8 cellular contexts compared by ENCODE assay signal in the genomic region with DNA sequence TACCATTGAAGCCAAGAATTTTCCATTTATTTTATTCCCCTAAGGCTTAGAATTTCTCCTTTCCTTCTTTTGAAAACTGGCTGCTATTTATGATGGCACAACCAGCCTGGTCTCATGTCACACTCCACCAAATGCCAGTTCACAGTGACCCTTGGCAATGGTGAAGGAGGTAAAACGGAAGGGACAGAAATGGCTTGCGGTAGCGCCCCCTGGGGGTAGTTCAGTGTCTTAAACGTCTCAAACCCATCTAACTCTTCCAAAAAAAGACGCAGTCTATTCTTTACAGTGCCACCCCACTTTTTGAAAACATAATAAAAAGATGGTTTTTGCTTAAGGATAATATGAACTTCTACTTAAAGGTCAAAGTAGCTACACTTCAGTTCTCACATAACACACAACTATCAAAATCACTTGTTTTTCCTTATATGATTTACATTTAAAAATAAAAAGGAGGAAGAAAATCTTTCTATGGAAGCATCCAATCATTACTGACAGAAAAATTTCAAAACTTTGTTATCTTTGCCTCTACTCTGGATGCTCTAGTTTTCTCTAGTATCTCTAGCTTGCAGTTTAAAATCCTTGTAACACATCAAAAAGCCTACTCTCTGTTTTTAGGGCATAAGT. TPM values are rescaled to one million over a fixed set of nuclear protein-coding genes. Genes with fewer than 3 reads are reported as not detected.
DNase-seq lines count a peak whose midpoint lies in the region; ATAC-seq and TF ChIP-seq lines count a peak whose summit lies in the region.

No MANE protein-coding gene starts in this region.

- H3K4me2 ChIP-seq in GM23338, result no peak overlapping the region

- TF ChIP-seq CTCF in CD4-positive, alpha-beta T cell (IDR thresholded peaks at IDR 0.05), result peak; percentile 73
- TF ChIP-seq CTCF in GM23338 (conservative IDR thresholded peaks at IDR 0.05; ENCODE audit: low read depth in 2 of 2), result peak; percentile 81 to 90

- 0 out of 2 replicates have a peak, but pooled peaks cover 3% of the 10 kb centered on the region for H3F3A ChIP-seq in GM23338 (replicated peaks; ENCODE audit: low read depth)

- H3K79me2 ChIP-seq in GM23338 (replicated peaks; ENCODE audit: insufficient read depth), result peaks cover 44% of the 10 kb centered on the region

- peaks cover 65% of the 10 kb centered on the region for H3K36me3 Mint-ChIP-seq in CD4-positive, alpha-beta T cell (ENCODE audit: low read depth)
- peaks cover 31% of the 10 kb centered on the region for H3K36me3 Mint-ChIP-seq in GM23338 (ENCODE audit: low read depth)

- no peak overlapping the region for H3K27ac ChIP-seq in CD4-positive, alpha-beta T cell (ENCODE audit: low read depth, low read length)
- no peak overlapping the region for H3K27ac ChIP-seq in GM23338 (ENCODE audit: low read depth)

- CTCF ChIA-PET in CD4-positive, alpha-beta T cell (lab: Charles Lee), result interaction anchor here (0.7 to 1.5 kb wide), 5 partner anchors 11 to 97 kb away, joined by 3 to 9 read pairs (median 3); no protein-coding TSS in a partner anchor

- H3K36me3 ChIP-seq in GM23338 (ENCODE audit: insufficient read depth), result peaks cover 3% of the 10 kb centered on the region; the same call in 1 of the 2 replicates

- H4K20me1 ChIP-seq in GM23338 (replicated peaks; ENCODE audit: insufficient read depth), result peaks cover 11% of the 10 kb centered on the region

- H3K9me3 ChIP-seq in CD4-positive, alpha-beta T cell (ENCODE audit: control insufficient read depth, low read length), result no peaks in the 10 kb centered on the region

- H3K27ac Mint-ChIP-seq in CD4-positive, alpha-beta T cell, result peak overlapping the region; percentile 65
- no peak overlapping the region for H3K27ac Mint-ChIP-seq in GM23338

- no peak overlapping the region for H3K4me3 Mint-ChIP-seq in CD4-positive, alpha-beta T cell
- H3K4me3 Mint-ChIP-seq in GM23338, result no peak overlapping the region

- intact Hi-C loops in CD4-positive, alpha-beta T cell (cut with DNase I, micrococcal nuclease), result loop anchor here in 1 of 2 experiments (5.0 kb wide), 1 partner anchor 58 kb away; no protein-coding TSS in a partner anchor

- DNase-seq in CD4-positive, alpha-beta T cell, result peak; percentile 25 to 56 (median 38)
- peak; percentile 87 for DNase-seq in GM23338 (ENCODE audit: low spot score)
- DNase-seq in OCI-M1 (lab: John Stamatoyannopoulos, UW), result peak; percentile 70
- peak; percentile 86 for DNase-seq in activated effector memory CD4-positive, alpha-beta T cell treated with anti-CD3 and anti-CD28 coated beads, Interleukin-2, amount 50 U/mL, for 16 hours
- DNase-seq in hepatic stellate cell (ENCODE audit: low spot score), result peak; percentile 20
- peak; percentile 11 to 26 (median 11) for DNase-seq in stimulated activated CD4-positive, alpha-beta T cell treated with anti-CD3 and anti-CD28 coated beads, TNF-alpha, amount 100 ng/mL, for 4 hours (ENCODE audit: low read depth in 3 of 3)

- H3K27me3 Mint-ChIP-seq in CD4-positive, alpha-beta T cell, result no peaks in the 10 kb centered on the region
- H3K27me3 Mint-ChIP-seq in GM23338 (ENCODE audit: insufficient read depth, low read depth, poor library complexity), result peaks cover 2% of the 10 kb centered on the region

- POLR2A ChIA-PET in CD4-positive, alpha-beta T cell (lab: Charles Lee), result interaction anchor here (0.7 to 0.9 kb wide), 2 partner anchors 11 to 73 kb away, joined by 3 read pairs; no protein-coding TSS in a partner anchor

- ATAC-seq in CD4-positive, alpha-beta T cell (ENCODE audit: poor library complexity), result peak; percentile 49
- ATAC-seq in GM23338 (peak; percentile 74), HG03565 (IDR thresholded peaks at IDR 0.05; ENCODE audit: unreplicated experiment) (no peak), HG02938 (IDR thresholded peaks at IDR 0.05; ENCODE audit: unreplicated experiment) (no peak)

- peaks cover 54% of the 10 kb centered on the region for H3K4me1 Mint-ChIP-seq in CD4-positive, alpha-beta T cell (ENCODE audit: low read depth)
- peaks cover 4% of the 10 kb centered on the region for H3K4me1 Mint-ChIP-seq in GM23338

- no peaks in the 10 kb centered on the region for H3K9me2 ChIP-seq in GM23338 (ENCODE audit: insufficient read depth)

- no peaks in the 10 kb centered on the region for H3K9me3 Mint-ChIP-seq in CD4-positive, alpha-beta T cell
- no peaks in the 10 kb centered on the region; the same call in 2 of the 3 replicates for H3K9me3 Mint-ChIP-seq in GM23338

- no peak overlapping the region for H2AFZ ChIP-seq in GM23338

- H3K27me3 ChIP-seq in CD4-positive, alpha-beta T cell (ENCODE audit: control insufficient read depth, insufficient read depth, low read length), result no peaks in the 10 kb centered on the region
- no peaks in the 10 kb centered on the region for H3K27me3 ChIP-seq in GM23338 (ENCODE audit: insufficient read depth)

- H3K4me1 ChIP-seq in GM23338 (ENCODE audit: insufficient read depth), result no peaks in the 10 kb centered on the region

- no peak overlapping the region for H3K4me3 ChIP-seq in GM23338

TF ChIP-seq in GM23338, 12 proteins besides CTCF, POLR2A, EP300 and RAD21 (continues in another document):
- TF ChIP-seq, protein P1, sequence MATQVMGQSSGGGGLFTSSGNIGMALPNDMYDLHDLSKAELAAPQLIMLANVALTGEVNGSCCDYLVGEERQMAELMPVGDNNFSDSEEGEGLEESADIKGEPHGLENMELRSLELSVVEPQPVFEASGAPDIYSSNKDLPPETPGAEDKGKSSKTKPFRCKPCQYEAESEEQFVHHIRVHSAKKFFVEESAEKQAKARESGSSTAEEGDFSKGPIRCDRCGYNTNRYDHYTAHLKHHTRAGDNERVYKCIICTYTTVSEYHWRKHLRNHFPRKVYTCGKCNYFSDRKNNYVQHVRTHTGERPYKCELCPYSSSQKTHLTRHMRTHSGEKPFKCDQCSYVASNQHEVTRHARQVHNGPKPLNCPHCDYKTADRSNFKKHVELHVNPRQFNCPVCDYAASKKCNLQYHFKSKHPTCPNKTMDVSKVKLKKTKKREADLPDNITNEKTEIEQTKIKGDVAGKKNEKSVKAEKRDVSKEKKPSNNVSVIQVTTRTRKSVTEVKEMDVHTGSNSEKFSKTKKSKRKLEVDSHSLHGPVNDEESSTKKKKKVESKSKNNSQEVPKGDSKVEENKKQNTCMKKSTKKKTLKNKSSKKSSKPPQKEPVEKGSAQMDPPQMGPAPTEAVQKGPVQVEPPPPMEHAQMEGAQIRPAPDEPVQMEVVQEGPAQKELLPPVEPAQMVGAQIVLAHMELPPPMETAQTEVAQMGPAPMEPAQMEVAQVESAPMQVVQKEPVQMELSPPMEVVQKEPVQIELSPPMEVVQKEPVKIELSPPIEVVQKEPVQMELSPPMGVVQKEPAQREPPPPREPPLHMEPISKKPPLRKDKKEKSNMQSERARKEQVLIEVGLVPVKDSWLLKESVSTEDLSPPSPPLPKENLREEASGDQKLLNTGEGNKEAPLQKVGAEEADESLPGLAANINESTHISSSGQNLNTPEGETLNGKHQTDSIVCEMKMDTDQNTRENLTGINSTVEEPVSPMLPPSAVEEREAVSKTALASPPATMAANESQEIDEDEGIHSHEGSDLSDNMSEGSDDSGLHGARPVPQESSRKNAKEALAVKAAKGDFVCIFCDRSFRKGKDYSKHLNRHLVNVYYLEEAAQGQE (IDR thresholded peaks at IDR 0.05; ENCODE audit: unreplicated experiment), result no peak
- TF ChIP-seq, protein P2, sequence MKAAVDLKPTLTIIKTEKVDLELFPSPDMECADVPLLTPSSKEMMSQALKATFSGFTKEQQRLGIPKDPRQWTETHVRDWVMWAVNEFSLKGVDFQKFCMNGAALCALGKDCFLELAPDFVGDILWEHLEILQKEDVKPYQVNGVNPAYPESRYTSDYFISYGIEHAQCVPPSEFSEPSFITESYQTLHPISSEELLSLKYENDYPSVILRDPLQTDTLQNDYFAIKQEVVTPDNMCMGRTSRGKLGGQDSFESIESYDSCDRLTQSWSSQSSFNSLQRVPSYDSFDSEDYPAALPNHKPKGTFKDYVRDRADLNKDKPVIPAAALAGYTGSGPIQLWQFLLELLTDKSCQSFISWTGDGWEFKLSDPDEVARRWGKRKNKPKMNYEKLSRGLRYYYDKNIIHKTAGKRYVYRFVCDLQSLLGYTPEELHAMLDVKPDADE (IDR thresholded peaks at IDR 0.05), result no peak
- no peak for TF ChIP-seq ZNF114 (CRISPR knock-in tag; IDR thresholded peaks at IDR 0.05)
- no peak for TF ChIP-seq CREB1 (CRISPR knock-in tag; IDR thresholded peaks at IDR 0.05; ENCODE audit: low read depth)
- no peak for TF ChIP-seq POLR2AphosphoS5 (IDR thresholded peaks at IDR 0.05; ENCODE audit: low read depth)
- no peak for TF ChIP-seq ZNF331 (CRISPR knock-in tag; IDR thresholded peaks at IDR 0.05; ENCODE audit: low read depth)

RNA-seq across cellular contexts. Expression of gene PNO1, which starts 28.0 kb away (rescaled TPM):
- total RNA-seq in CD4-positive, alpha-beta T cell, result 10 to 100 TPM; 27.1 to 29.5 TPM
- total RNA-seq in GM23338 (2014; rRNA removed; shearing (Covaris generic)), result 31.1 and 34.6 TPM in 2 replicates
- 39.4 and 43.7 TPM in 2 replicates for polyA plus RNA-seq in GM23338 (2016; fragmentation: Nextera tagmentation; extraction: Ambion mirVana)

Comparison
In these comparisons a context has a peak if more than half of its experiments do, and no peak if none do; other contexts are left out.
1. ATAC-seq: peak in CD4-positive, alpha-beta T cell (single experiment) and GM23338 (single experiment); none in HG03565 (single experiment) and HG02938 (single experiment).
2. DNase-seq: peak in every context shown above with its lines; median percentile 87 in GM23338; 86 in activated effector memory CD4-positive, alpha-beta T cell treated with anti-CD3 and anti-CD28 coated beads, Interleukin-2, amount 50 U/mL, for 16 hours; 70 in OCI-M1; 38 in CD4-positive, alpha-beta T cell; 20 in hepatic stellate cell; 11 in stimulated activated CD4-positive, alpha-beta T cell treated with anti-CD3 and anti-CD28 coated beads, TNF-alpha, amount 100 ng/mL, for 4 hours.